ENCODE assay signal across 1 cellular context in the genomic region with DNA sequence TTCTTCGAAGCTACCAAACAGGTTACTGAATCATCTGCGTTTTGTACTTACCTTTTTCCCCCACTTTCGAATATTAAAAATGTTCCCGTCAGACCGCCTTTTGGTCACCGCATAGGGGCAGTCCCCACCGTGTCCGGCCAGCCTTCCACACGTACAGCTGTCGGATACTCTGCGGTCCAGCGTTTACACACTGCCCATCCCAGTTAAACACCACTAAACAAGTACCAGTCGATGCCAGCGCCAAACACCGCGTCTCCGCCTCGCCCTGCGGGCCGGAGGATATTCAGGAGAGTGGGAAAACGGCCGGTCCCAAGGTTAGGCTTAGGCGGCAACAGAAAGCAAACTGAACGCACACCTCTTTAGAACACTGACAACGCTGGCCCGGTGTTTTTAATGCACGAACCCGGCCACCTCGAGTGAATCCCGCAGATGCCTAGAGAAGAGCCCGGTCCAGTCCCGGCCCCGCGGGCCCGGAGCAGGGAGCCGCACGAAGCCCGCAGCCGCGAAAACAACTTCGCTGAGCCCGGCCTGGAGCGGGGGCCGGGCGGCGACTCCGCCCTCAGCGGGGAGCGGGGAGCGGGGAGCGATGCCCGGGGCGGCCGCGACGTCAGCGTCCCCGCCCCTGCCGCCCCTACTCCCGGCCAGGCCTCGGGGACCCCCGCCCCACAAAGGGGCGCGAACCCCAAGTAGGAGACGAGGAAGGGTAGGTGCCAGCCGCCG.
TF ChIP-seq lines count a peak whose summit lies in the region.

No MANE protein-coding gene starts in this region.

TF ChIP-seq in K562, 482 proteins besides CTCF, POLR2A, EP300 and RAD21 (continues in another document):
- TF ChIP-seq SOX6 (IDR thresholded peaks at IDR 0.05) = no peak; the same call in 1 of the 2 replicates
- 0 out of 2 replicates have a peak, but pooled peaks have one; percentile 19 for TF ChIP-seq SMARCA4 (IDR thresholded peaks at IDR 0.05)
- TF ChIP-seq CBX2 (IDR thresholded peaks at IDR 0.05; ENCODE audit: insufficient read depth, low read length, poor library complexity, severe bottlenecking) = no peak
- no peak for TF ChIP-seq EWSR1 (IDR thresholded peaks at IDR 0.05; ENCODE audit: borderline replicate concordance, low read depth, partially characterized antibody)
- no peak for TF ChIP-seq KLF1 (tag; IDR thresholded peaks at IDR 0.05)
- TF ChIP-seq, protein P1, sequence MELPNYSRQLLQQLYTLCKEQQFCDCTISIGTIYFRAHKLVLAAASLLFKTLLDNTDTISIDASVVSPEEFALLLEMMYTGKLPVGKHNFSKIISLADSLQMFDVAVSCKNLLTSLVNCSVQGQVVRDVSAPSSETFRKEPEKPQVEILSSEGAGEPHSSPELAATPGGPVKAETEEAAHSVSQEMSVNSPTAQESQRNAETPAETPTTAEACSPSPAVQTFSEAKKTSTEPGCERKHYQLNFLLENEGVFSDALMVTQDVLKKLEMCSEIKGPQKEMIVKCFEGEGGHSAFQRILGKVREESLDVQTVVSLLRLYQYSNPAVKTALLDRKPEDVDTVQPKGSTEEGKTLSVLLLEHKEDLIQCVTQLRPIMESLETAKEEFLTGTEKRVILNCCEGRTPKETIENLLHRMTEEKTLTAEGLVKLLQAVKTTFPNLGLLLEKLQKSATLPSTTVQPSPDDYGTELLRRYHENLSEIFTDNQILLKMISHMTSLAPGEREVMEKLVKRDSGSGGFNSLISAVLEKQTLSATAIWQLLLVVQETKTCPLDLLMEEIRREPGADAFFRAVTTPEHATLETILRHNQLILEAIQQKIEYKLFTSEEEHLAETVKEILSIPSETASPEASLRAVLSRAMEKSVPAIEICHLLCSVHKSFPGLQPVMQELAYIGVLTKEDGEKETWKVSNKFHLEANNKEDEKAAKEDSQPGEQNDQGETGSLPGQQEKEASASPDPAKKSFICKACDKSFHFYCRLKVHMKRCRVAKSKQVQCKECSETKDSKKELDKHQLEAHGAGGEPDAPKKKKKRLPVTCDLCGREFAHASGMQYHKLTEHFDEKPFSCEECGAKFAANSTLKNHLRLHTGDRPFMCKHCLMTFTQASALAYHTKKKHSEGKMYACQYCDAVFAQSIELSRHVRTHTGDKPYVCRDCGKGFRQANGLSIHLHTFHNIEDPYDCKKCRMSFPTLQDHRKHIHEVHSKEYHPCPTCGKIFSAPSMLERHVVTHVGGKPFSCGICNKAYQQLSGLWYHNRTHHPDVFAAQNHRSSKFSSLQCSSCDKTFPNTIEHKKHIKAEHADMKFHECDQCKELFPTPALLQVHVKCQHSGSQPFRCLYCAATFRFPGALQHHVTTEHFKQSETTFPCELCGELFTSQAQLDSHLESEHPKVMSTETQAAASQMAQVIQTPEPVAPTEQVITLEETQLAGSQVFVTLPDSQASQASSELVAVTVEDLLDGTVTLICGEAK (IDR thresholded peaks at IDR 0.05) = peak; percentile 42
- TF ChIP-seq, protein P1 (CRISPR knock-in tag; IDR thresholded peaks at IDR 0.05) = no peak
- TF ChIP-seq FOXP1 (CRISPR knock-in tag; IDR thresholded peaks at IDR 0.05) = no peak
- TF ChIP-seq, protein P2, sequence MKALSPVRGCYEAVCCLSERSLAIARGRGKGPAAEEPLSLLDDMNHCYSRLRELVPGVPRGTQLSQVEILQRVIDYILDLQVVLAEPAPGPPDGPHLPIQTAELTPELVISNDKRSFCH (CRISPR knock-in tag; IDR thresholded peaks at IDR 0.05) = no peak
- TF ChIP-seq, protein P2 (tag; IDR thresholded peaks at IDR 0.05) = no peak
- peak; percentile 74 for TF ChIP-seq ZFX (CRISPR knock-in tag; IDR thresholded peaks at IDR 0.05)
- no peak for TF ChIP-seq ZNF644 (tag; IDR thresholded peaks at IDR 0.05; ENCODE audit: low read depth)
- TF ChIP-seq, protein P3, sequence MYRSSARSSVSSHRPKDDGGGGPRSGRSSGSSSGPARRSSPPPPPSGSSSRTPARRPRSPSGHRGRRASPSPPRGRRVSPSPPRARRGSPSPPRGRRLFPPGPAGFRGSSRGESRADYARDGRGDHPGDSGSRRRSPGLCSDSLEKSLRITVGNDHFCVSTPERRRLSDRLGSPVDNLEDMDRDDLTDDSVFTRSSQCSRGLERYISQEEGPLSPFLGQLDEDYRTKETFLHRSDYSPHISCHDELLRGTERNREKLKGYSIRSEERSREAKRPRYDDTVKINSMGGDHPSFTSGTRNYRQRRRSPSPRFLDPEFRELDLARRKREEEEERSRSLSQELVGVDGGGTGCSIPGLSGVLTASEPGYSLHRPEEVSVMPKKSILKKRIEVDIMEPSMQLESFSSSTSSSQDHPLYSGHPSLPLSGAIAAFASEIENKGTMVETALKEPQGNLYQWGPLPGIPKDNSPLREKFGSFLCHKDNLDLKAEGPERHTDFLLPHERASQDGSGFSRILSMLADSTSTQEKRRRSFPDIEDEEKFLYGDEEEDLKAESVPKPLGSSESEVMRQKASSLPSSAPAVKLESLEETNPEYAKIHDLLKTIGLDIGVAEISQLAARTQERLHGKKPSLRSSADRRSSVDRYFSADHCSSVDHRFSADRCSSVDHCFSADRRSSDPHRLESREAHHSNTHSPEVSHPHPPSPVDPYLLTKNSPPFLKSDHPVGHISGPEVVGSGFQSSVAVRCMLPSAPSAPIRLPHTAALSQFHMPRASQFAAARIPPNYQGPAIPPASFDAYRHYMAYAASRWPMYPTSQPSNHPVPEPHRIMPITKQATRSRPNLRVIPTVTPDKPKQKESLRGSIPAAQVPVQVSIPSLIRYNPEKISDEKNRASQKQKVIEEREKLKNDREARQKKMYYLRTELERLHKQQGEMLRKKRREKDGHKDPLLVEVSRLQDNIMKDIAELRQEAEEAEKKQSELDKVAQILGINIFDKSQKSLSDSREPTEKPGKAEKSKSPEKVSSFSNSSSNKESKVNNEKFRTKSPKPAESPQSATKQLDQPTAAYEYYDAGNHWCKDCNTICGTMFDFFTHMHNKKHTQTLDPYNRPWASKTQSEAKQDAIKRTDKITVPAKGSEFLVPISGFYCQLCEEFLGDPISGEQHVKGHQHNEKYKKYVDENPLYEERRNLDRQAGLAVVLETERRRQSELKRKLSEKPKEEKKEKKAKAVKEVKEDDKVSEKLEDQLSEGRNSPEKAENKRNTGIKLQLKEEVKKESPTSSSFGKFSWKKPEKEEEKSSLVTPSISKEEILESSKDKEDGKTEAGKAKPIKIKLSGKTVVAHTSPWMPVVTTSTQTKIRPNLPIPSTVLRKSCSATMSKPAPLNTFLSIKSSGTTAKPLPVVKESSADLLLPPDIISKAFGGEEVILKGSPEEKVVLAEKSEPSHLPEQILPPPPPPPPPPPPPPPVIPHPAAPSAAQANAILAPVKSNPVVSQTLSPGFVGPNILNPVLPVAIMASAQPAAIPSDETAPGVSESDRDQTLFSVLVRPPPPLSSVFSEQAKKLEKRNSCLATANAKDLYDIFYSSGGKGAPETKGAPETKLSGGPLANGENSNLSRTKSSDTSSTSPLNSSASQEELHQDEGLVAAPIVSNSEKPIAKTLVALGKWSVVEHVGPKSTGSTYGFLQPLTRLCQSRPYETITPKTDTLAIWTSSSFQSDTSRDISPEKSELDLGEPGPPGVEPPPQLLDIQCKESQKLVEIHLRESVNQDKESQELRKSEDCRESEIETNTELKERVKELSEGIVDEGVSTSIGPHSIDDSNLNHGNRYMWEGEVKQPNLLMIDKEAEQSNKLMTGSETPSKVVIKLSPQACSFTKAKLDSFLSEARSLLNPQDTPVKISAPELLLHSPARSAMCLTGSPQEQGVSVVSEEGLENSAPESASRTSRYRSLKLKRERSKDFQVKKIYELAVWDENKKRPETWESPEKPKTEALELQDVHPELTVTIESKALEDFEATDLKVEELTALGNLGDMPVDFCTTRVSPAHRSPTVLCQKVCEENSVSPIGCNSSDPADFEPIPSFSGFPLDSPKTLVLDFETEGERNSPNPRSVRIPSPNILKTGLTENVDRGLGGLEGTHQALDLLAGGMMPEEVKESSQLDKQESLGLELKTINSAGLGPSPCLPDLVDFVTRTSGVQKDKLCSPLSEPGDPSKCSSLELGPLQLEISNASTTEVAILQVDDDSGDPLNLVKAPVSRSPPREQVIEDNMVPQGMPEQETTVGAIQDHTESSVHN (IDR thresholded peaks at IDR 0.05; ENCODE audit: borderline replicate concordance in 1 of 2, low read depth in 1 of 2) = no peak
- TF ChIP-seq, protein P4, sequence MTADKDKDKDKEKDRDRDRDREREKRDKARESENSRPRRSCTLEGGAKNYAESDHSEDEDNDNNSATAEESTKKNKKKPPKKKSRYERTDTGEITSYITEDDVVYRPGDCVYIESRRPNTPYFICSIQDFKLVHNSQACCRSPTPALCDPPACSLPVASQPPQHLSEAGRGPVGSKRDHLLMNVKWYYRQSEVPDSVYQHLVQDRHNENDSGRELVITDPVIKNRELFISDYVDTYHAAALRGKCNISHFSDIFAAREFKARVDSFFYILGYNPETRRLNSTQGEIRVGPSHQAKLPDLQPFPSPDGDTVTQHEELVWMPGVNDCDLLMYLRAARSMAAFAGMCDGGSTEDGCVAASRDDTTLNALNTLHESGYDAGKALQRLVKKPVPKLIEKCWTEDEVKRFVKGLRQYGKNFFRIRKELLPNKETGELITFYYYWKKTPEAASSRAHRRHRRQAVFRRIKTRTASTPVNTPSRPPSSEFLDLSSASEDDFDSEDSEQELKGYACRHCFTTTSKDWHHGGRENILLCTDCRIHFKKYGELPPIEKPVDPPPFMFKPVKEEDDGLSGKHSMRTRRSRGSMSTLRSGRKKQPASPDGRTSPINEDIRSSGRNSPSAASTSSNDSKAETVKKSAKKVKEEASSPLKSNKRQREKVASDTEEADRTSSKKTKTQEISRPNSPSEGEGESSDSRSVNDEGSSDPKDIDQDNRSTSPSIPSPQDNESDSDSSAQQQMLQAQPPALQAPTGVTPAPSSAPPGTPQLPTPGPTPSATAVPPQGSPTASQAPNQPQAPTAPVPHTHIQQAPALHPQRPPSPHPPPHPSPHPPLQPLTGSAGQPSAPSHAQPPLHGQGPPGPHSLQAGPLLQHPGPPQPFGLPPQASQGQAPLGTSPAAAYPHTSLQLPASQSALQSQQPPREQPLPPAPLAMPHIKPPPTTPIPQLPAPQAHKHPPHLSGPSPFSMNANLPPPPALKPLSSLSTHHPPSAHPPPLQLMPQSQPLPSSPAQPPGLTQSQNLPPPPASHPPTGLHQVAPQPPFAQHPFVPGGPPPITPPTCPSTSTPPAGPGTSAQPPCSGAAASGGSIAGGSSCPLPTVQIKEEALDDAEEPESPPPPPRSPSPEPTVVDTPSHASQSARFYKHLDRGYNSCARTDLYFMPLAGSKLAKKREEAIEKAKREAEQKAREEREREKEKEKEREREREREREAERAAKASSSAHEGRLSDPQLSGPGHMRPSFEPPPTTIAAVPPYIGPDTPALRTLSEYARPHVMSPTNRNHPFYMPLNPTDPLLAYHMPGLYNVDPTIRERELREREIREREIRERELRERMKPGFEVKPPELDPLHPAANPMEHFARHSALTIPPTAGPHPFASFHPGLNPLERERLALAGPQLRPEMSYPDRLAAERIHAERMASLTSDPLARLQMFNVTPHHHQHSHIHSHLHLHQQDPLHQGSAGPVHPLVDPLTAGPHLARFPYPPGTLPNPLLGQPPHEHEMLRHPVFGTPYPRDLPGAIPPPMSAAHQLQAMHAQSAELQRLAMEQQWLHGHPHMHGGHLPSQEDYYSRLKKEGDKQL (CRISPR knock-in tag; IDR thresholded peaks at IDR 0.05; ENCODE audit: borderline replicate concordance) = no peak
- TF ChIP-seq TOE1 (IDR thresholded peaks at IDR 0.05; ENCODE audit: borderline replicate concordance) = 0 out of 2 replicates have a peak, but pooled peaks have one; percentile 7
- TF ChIP-seq TOE1 (CRISPR knock-in tag; IDR thresholded peaks at IDR 0.05; ENCODE audit: borderline replicate concordance, low read depth) = no peak
- TF ChIP-seq, protein P5, sequence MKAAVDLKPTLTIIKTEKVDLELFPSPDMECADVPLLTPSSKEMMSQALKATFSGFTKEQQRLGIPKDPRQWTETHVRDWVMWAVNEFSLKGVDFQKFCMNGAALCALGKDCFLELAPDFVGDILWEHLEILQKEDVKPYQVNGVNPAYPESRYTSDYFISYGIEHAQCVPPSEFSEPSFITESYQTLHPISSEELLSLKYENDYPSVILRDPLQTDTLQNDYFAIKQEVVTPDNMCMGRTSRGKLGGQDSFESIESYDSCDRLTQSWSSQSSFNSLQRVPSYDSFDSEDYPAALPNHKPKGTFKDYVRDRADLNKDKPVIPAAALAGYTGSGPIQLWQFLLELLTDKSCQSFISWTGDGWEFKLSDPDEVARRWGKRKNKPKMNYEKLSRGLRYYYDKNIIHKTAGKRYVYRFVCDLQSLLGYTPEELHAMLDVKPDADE (conservative IDR thresholded peaks at IDR 0.05; ENCODE audit: control insufficient read depth, low read depth, low read length) = no peak
